27 cellular contexts compared by ENCODE assay signal in the genomic region with DNA sequence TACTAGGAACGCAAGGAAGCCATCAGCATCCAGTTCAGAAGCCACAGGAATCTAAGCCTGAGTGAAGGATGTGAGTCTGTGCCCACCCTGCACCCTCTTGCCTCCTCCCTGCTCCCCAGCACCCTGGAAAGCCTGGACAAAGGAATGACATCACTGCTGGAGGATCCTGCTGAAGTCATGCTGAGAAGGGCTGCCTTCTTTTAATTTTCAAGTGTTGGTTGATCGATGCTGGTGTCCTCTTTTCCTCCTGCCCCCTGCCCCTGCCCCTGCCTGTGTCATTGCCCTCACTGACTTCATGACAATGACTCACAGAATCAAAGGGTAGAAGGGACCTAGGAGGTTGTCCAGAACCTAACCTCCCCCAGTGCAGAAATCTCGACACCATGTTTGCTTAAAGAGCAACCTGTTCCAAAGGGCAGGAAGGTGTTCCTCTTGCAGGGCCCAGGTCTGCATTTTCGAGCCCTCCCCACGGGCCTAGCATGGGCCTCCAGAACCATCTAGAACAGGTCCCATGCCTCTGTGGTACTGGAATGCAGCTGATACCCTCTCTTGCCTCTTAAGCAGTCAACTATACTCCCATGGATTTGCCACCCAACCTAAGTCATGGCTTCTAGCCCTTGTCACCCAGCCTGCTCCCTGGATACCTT. TPM values are rescaled to one million over a fixed set of nuclear protein-coding genes. Genes with fewer than 3 reads are reported as not detected.
DNase-seq lines count a peak whose midpoint lies in the region; ATAC-seq and TF ChIP-seq lines count a peak whose summit lies in the region.
"Had no signal": no experiment of that assay in that cellular context is flagged by ENCODE, and none has a peak within 500 bp of the region (broad histone marks: within the 10 kb centered on the region; RNA-seq: fewer than 3 reads in every experiment).

No MANE protein-coding gene starts in this region.

- intact Hi-C loops in Panc1 (cut with micrococcal nuclease; ENCODE audit: unreplicated experiment) (no loop called here), esophagus muscularis mucosa (cut with DNase I) (no loop called here), aorta (cut with DNase I) (no loop called here)

- peaks cover 32% of the 10 kb centered on the region for H3K4me1 ChIP-seq in CD8-positive, alpha-beta memory T cell (ENCODE audit: insufficient read depth, low read length)
- H3K4me1 ChIP-seq in Panc1 (ENCODE audit: control insufficient read depth, insufficient read depth, low read length) (peaks cover 51% of the 10 kb centered on the region), esophagus muscularis mucosa (peaks cover 47 to 78% (median 69%) of the 10 kb centered on the region in 4 donors), aorta (ENCODE audit: control insufficient read depth in 1 of 2, insufficient read depth in 2 of 2, low read length in 2 of 2) (peaks cover 2 to 4% of the 10 kb centered on the region in 2 donors)

- H3K27me3 ChIP-seq in CD8-positive, alpha-beta memory T cell (ENCODE audit: insufficient read depth, low read length, poor library complexity, severe bottlenecking), result no peaks in the 10 kb centered on the region
- H3K27me3 ChIP-seq in Panc1 (ENCODE audit: control insufficient read depth, insufficient read depth, low read length) (no peaks in the 10 kb centered on the region), esophagus muscularis mucosa (no peaks in the 10 kb centered on the region), aorta (ENCODE audit: control insufficient read depth in 1 of 2, insufficient read depth in 2 of 2, low read length in 1 of 2) (no peaks in the 10 kb centered on the region)
- H3K27me3 ChIP-seq: left lung, sigmoid colon, tibial nerve had no signal

- no peak for TF ChIP-seq EP300 in esophagus muscularis mucosa (IDR thresholded peaks at IDR 0.05)

- BruUV-seq in Panc1 (replicated peaks; lab: Mats Ljungman, UMichigan), result no TSS peak

- DNase-seq in CD8-positive, alpha-beta memory T cell, result no peak
- DNase-seq in Panc1 (ENCODE audit: low read depth, low spot score) (no peak), esophagus muscularis mucosa (ENCODE audit: extremely low spot score) (no peak), progenitor cell of endocrine pancreas (ENCODE audit: low spot score, unreplicated experiment) (no peak), aorta (no peak), NCI-H2171 treated with DMSO at 0.1 percent for 48 hours (lab: John Stamatoyannopoulos, UW) (no peak), HUDEP-2 (lab: John Stamatoyannopoulos, UW; ENCODE audit: unreplicated experiment in 76 of 76) (no peak), NCI-H82 treated with DMSO at 0.1 percent for 48 hours (lab: John Stamatoyannopoulos, UW; ENCODE audit: unreplicated experiment) (no peak)
- DNase-seq: activated B cell treated with CpG ODN at 0.5 μM for 24 hours; activated T-cell treated with anti-CD3 and anti-CD28 coated beads, Interleukin-2, amount 50 U/mL, for 72 hours; caudate nucleus; HFFc6; left lung; NCI-H1105; NCI-H2107; NCI-H526 treated with DMSO at 0.1 percent for 48 hours; SIG-M5; sigmoid colon; stimulated activated naive CD4-positive, alpha-beta T cell had no signal

- H3K4me1 Mint-ChIP-seq in CD8-positive, alpha-beta memory T cell, result peaks cover 56 to 78% (median 65%) of the 10 kb centered on the region in 3 donors
- H3K4me1 Mint-ChIP-seq in progenitor cell of endocrine pancreas (ENCODE audit: low read depth), result peaks cover 55% of the 10 kb centered on the region
- H3K4me1 Mint-ChIP-seq: activated B cell treated with CpG ODN at 0.5 μM for 24 hours had no signal

- no peak overlapping the region for H3K4me3 ChIP-seq in CD8-positive, alpha-beta memory T cell (ENCODE audit: low read length)
- H3K4me3 ChIP-seq in Panc1 (ENCODE audit: low read depth in 2 of 2, low read length in 2 of 2), result no peak overlapping the region
- no peak overlapping the region for H3K4me3 ChIP-seq in esophagus muscularis mucosa
- H3K4me3 ChIP-seq in aorta (ENCODE audit: low read length in 2 of 2), result no peak overlapping the region
- H3K4me3 ChIP-seq: left lung, sigmoid colon, tibial nerve had no signal

- peaks cover 0 to 2% of the 10 kb centered on the region in 2 donors for H3K27me3 Mint-ChIP-seq in CD8-positive, alpha-beta memory T cell
- no peaks in the 10 kb centered on the region for H3K27me3 Mint-ChIP-seq in progenitor cell of endocrine pancreas

- TF ChIP-seq POLR2A in esophagus muscularis mucosa (IDR thresholded peaks at IDR 0.05; ENCODE audit: low read depth), result no peak

- H3K36me3 Mint-ChIP-seq in CD8-positive, alpha-beta memory T cell, result peaks cover 11 to 51% (median 15%) of the 10 kb centered on the region in 3 donors
- peaks cover 67% of the 10 kb centered on the region for H3K36me3 Mint-ChIP-seq in progenitor cell of endocrine pancreas (ENCODE audit: insufficient read depth)

- TF ChIP-seq CTCF in Panc1 (IDR thresholded peaks at IDR 0.05) (no peak), esophagus muscularis mucosa (IDR thresholded peaks at IDR 0.05) (no peak), progenitor cell of endocrine pancreas (IDR thresholded peaks at IDR 0.05; ENCODE audit: unreplicated experiment) (no peak)

- no peak overlapping the region for H3K4me3 Mint-ChIP-seq in CD8-positive, alpha-beta memory T cell
- H3K4me3 Mint-ChIP-seq in progenitor cell of endocrine pancreas (ENCODE audit: low read depth), result no peak overlapping the region
- H3K4me3 Mint-ChIP-seq: activated B cell treated with CpG ODN at 0.5 μM for 24 hours; activated T-cell treated with anti-CD3 and anti-CD28 coated beads, Interleukin-2, amount 50 U/mL, for 72 hours; HFFc6 had no signal

- H3K9me3 ChIP-seq in CD8-positive, alpha-beta memory T cell (ENCODE audit: low read length), result no peaks in the 10 kb centered on the region
- H3K9me3 ChIP-seq in Panc1 (ENCODE audit: control insufficient read depth, insufficient read depth, low read depth, low read length), result no peaks in the 10 kb centered on the region
- H3K9me3 ChIP-seq in esophagus muscularis mucosa, result no peaks in the 10 kb centered on the region
- H3K9me3 ChIP-seq in aorta (ENCODE audit: control insufficient read depth, low read length), result no peaks in the 10 kb centered on the region
- H3K9me3 ChIP-seq: sigmoid colon, tibial nerve had no signal

- POLR2A ChIA-PET in CD8-positive, alpha-beta memory T cell (lab: Charles Lee), result no interaction called here
- POLR2A ChIA-PET in Panc1 (lab: Charles Lee), result no interaction called here

- CTCF ChIA-PET in CD8-positive, alpha-beta memory T cell (lab: Charles Lee), result interaction anchor here (1.0 kb wide), 1 partner anchor 12 kb away, joined by 3 read pairs; no protein-coding TSS in a partner anchor
- CTCF ChIA-PET in Panc1 (lab: Charles Lee), result no interaction called here

- 76% methylated on average over 5 of the region's 5 CpGs for WGBS in esophagus muscularis mucosa
- 87 to 90% methylated on average over 5 of the region's 5 CpGs for WGBS in aorta, 2 donors

- in situ Hi-C loops in Panc1 (cut with HindIII; ENCODE audit: low pct_unique_long_range_greater_than_20kb, low sequenced_read_pairs), result no loop called here

- H3K9me3 Mint-ChIP-seq in CD8-positive, alpha-beta memory T cell, result peaks cover 0 to 4% (median 0%) of the 10 kb centered on the region in 5 donors
- peaks cover 3% of the 10 kb centered on the region for H3K9me3 Mint-ChIP-seq in progenitor cell of endocrine pancreas (ENCODE audit: low read depth)

- H3K36me3 ChIP-seq in CD8-positive, alpha-beta memory T cell (ENCODE audit: insufficient read depth, low read length), result peaks cover 4% of the 10 kb centered on the region
- H3K36me3 ChIP-seq in Panc1 (ENCODE audit: control insufficient read depth, insufficient read depth, low read length), result 0 out of 2 replicates have a peak, but pooled peaks cover 3% of the 10 kb centered on the region
- H3K36me3 ChIP-seq in esophagus muscularis mucosa, result peaks cover 3 to 68% (median 35%) of the 10 kb centered on the region in 4 donors
- peaks cover 0 to 2% of the 10 kb centered on the region in 2 donors for H3K36me3 ChIP-seq in aorta (ENCODE audit: control insufficient read depth in 1 of 2, insufficient read depth in 2 of 2, low read length in 1 of 2)

- peak overlapping the region in 6 of 8 donors; percentile 46 to 94 (median 70) for H3K27ac Mint-ChIP-seq in CD8-positive, alpha-beta memory T cell
- H3K27ac Mint-ChIP-seq in progenitor cell of endocrine pancreas, result peak overlapping the region; percentile 88
- H3K27ac Mint-ChIP-seq: activated B cell treated with CpG ODN at 0.5 μM for 24 hours had no signal

- ATAC-seq in Panc1, result no peak
- no peak for ATAC-seq in aorta (ENCODE audit: low FRiP score)
- ATAC-seq: activated T-cell treated with anti-CD3 and anti-CD28 coated beads, Interleukin-2, amount 50 U/mL, for 72 hours; left lung had no signal

- H3K27ac ChIP-seq in CD8-positive, alpha-beta memory T cell (ENCODE audit: low read depth, low read length), result no peak overlapping the region
- H3K27ac ChIP-seq in Panc1 (ENCODE audit: low read length), result peak overlapping the region; percentile 76
- H3K27ac ChIP-seq in esophagus muscularis mucosa (replicated peaks in 1 of 4), result peak overlapping the region; percentile 26 to 53 (median 43)
- H3K27ac ChIP-seq in aorta (ENCODE audit: low read depth in 1 of 2, low read length in 2 of 2), result no peak overlapping the region
- H3K27ac ChIP-seq: left lung had no signal

RNA-seq across cellular contexts. Expression of a gene that starts 9.6 kb away (rescaled TPM):
- 100 to 1,000 TPM; 117 to 123 TPM for total RNA-seq in CD8-positive, alpha-beta memory T cell
- 31.9 TPM for polyA plus RNA-seq in CD8-positive, alpha-beta memory T cell
- total RNA-seq in Panc1 (2021; ENCODE audit: unreplicated experiment) (113 TPM), esophagus muscularis mucosa (100 to 1,000 TPM; 130 to 237 (median 200) TPM), progenitor cell of endocrine pancreas (176 and 214 TPM in 2 replicates), aorta (100 to 1,000 TPM; 117 to 325 TPM)
- 143 TPM for polyA plus RNA-seq in Panc1 (2012; ENCODE audit: insufficient read length)
- polyA plus RNA-seq in aorta, result 10 to 100 TPM; 27.5 to 57.7 TPM
- total RNA-seq: OCI-LY7 had no signal

RNA-seq across cellular contexts. Expression of a gene that starts 35.5 kb away (rescaled TPM):
- total RNA-seq in CD8-positive, alpha-beta memory T cell, result not detected
- polyA plus RNA-seq in CD8-positive, alpha-beta memory T cell, result not detected
- total RNA-seq in Panc1 (2021; ENCODE audit: unreplicated experiment), result not detected
- not detected for polyA plus RNA-seq in Panc1 (2012; ENCODE audit: insufficient read length)
- total RNA-seq in esophagus muscularis mucosa, result not detected
- total RNA-seq in progenitor cell of endocrine pancreas, result 0.24 TPM in 2 replicates
- not detected for total RNA-seq in aorta
- polyA plus RNA-seq in aorta, result not detected
- total RNA-seq: activated B cell treated with CpG ODN at 0.5 μM for 24 hours; activated T-cell treated with anti-CD3 and anti-CD28 coated beads, Interleukin-2, amount 50 U/mL, for 72 hours; epithelial cell of proximal tubule; frontal cortex; HFFc6; left lung; LHCN-M2; mucosa of gallbladder; OCI-LY7; osteoblast; sigmoid colon; T-helper 2 cell treated with Interferon-gamma antibody and Interleukin-4, amounts not matched to agents 100 ng/mL and 5 ng/mL, for 36 hours; tibial nerve had no signal

Comparison
In these comparisons a context has a peak if more than half of its experiments do, and no peak if none do; other contexts are left out.
1. H3K27ac ChIP-seq: peak in Panc1 (single experiment) and esophagus muscularis mucosa (4 of 4); none in CD8-positive, alpha-beta memory T cell (single experiment) and aorta (0 of 2).